ENCODE assay signal across 23 cellular contexts in the genomic region with DNA sequence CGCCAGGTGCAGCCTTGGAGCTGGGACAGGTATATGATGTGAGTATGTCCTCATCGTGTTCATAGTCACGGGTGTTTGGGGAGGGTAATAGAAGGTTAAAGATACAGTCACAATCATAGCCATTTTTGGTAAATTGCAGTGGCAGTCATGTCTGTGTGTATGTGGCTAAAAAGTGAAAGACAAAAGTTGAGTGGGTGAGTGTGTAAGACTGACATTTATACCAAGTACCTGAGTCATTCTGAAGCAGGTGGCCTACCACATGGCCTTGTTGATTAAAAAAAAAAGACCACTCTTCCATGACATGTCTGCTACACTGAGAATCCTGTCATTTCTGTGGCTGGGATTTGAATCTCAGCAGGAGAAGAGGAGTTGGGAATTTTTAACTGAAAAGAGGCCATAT.
"Had no signal": no experiment of that assay in that cellular context is flagged by ENCODE, and none has a peak within 500 bp of the region (broad histone marks: within the 10 kb centered on the region; RNA-seq: fewer than 3 reads in every experiment).

No MANE protein-coding gene starts in this region.

- FAIRE-seq: RCC 7860 had no signal

- DNase-seq: IMR-90, Karpas-422, KG1, MG63, NCI-H1092, NCI-H1105 treated with DMSO at 0.1 percent for 48 hours, NCI-H1417 treated with DMSO at 0.1 percent for 48 hours, NCI-H146, NCI-H1694 treated with DMSO at 0.1 percent for 48 hours, NCI-H1930, NCI-H2081, NCI-H2107, NCI-H345, NCI-H446 treated with DMSO at 0.1 percent for 48 hours, NCI-H510A treated with DMSO at 0.1 percent for 48 hours, NCI-H526, NCI-H748 treated with DMSO at 0.1 percent for 48 hours, Right ventricle myocardium superior, RPMI8226, SIG-M5 had no signal

- H3K4me3 ChIP-seq: MG63, SJSA1, SK-N-MC had no signal

- H3K27ac ChIP-seq: SJSA1, SK-N-MC had no signal
